1 cellular context compared by ENCODE assay signal in the genomic region with DNA sequence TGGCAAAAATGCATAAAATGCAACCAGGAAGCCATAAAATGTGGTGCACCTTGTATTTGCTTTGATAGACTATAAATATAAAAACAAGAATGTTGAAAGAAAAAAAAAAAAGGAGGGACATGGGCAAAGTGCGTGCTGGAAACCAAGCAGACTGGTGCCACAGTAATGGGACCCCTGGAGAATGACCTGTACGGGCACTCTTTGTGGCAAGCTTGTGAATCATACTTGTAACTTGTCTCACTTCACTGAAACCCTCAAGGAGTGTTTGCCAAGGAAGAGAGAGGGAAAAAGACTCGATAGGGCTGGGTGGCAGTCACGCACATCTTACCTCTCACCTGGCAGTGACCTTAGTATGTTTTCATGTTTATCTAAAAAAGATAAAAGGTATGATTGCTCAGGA.
TF ChIP-seq lines count a peak whose summit lies in the region.

No MANE protein-coding gene starts in this region.

TF ChIP-seq in GM23338, 12 proteins besides CTCF, POLR2A, EP300 and RAD21 (continued from another document):
- TF ChIP-seq ZNF462 (CRISPR knock-in tag; IDR thresholded peaks at IDR 0.05): no peak
- no peak for TF ChIP-seq EZH2phosphoT487 (IDR thresholded peaks at IDR 0.05; ENCODE audit: unreplicated experiment)
- no peak for TF ChIP-seq STAT1 (IDR thresholded peaks at IDR 0.05; ENCODE audit: unreplicated experiment)
- no peak for TF ChIP-seq ETS1 (IDR thresholded peaks at IDR 0.05)
- TF ChIP-seq EZH2 (IDR thresholded peaks at IDR 0.05; ENCODE audit: low read depth, unreplicated experiment): no peak
- no peak for TF ChIP-seq POLR2AphosphoS5 (IDR thresholded peaks at IDR 0.05; ENCODE audit: low read depth)
- TF ChIP-seq ZNF114 (CRISPR knock-in tag; IDR thresholded peaks at IDR 0.05): no peak
